ENCODE assay signal across 8 cellular contexts in the genomic region with DNA sequence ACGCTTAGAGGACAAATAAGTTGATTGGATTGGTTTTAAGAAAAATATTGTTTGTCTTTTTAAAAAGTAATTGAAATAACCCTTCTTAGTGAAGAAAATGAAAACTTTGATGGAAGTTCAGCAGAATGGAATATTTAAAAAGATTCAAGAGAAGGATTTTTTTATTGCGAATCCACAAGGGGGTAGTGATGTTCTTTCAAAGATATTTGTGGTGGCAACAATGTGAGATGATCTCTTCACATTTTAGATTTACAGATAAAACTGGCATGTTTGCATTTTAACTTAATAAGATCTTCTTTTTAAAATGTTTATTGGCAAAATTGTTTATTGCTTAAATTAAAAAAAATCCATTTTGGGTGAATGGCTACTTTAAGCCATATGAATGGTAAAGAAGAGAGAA. TPM values are rescaled to one million over a fixed set of nuclear protein-coding genes. Genes with fewer than 3 reads are reported as not detected.
DNase-seq lines count a peak whose midpoint lies in the region; ATAC-seq and TF ChIP-seq lines count a peak whose summit lies in the region.

No MANE protein-coding gene starts in this region.

- no peaks in the 10 kb centered on the region for H3K9me3 ChIP-seq in hepatocyte (ENCODE audit: low read depth)

- no peak overlapping the region for H3K27ac ChIP-seq in hepatocyte

- 95% methylated on average over 2 of the region's 2 CpGs for WGBS in hepatocyte (ENCODE audit: low lambda C conversion rate, missing lambda C conversion rate)

- H3K4me1 ChIP-seq in hepatocyte (ENCODE audit: insufficient read depth): peaks cover 5% of the 10 kb centered on the region

- H4K20me1 ChIP-seq in hepatocyte (ENCODE audit: insufficient read depth, poor library complexity, severe bottlenecking): peaks cover 28% of the 10 kb centered on the region

- no peak overlapping the region for H3K4me2 ChIP-seq in hepatocyte

- no peaks in the 10 kb centered on the region for H3K27me3 ChIP-seq in hepatocyte

- no peaks in the 10 kb centered on the region for H3K9me2 ChIP-seq in hepatocyte (replicated peaks; ENCODE audit: insufficient read depth)

- DNase-seq in Ammon's horn (ENCODE audit: low spot score) (peak; percentile 57), SW480 (ENCODE audit: low spot score) (peak; percentile 34), hepatocyte (ENCODE audit: low spot score) (peak; percentile 47), NCI-H1694 treated with DMSO at 0.1 percent for 48 hours (lab: John Stamatoyannopoulos, UW) (no peak), 8988T (no peak)

- peak; percentile 30 for TF ChIP-seq RAD21 in Ishikawa (IDR thresholded peaks at IDR 0.05; ENCODE audit: low read depth)

- TF ChIP-seq EP300 in Ishikawa (IDR thresholded peaks at IDR 0.05; ENCODE audit: borderline replicate concordance): no peak

- no peak overlapping the region for H2AFZ ChIP-seq in hepatocyte

- H3K36me3 ChIP-seq in hepatocyte (replicated peaks; ENCODE audit: insufficient read depth, low read depth): no peaks in the 10 kb centered on the region

- no peak overlapping the region for H3K4me3 ChIP-seq in hepatocyte

- TF ChIP-seq CTCF in hepatocyte (IDR thresholded peaks at IDR 0.05; ENCODE audit: poor library complexity): peak; percentile 55

- peaks cover 86% of the 10 kb centered on the region for H3K79me2 ChIP-seq in hepatocyte

- ATAC-seq in activated CD4-positive, CD25-positive, alpha-beta regulatory T cell treated with anti-CD3 and anti-CD28 coated beads, Interleukin-2, amount 50 U/mL, for 24 hours: no peak
- no peak for ATAC-seq in HG03520 (IDR thresholded peaks at IDR 0.05; ENCODE audit: unreplicated experiment)

TF ChIP-seq in Ishikawa, 13 proteins besides CTCF, POLR2A, EP300 and RAD21:
- no peak for TF ChIP-seq TCF12 (IDR thresholded peaks at IDR 0.05; ENCODE audit: low read depth)
- no peak for TF ChIP-seq ZBTB7A (IDR thresholded peaks at IDR 0.05; ENCODE audit: low read depth)
- no peak for TF ChIP-seq EGR1 (IDR thresholded peaks at IDR 0.05)
- TF ChIP-seq CREB1 (IDR thresholded peaks at IDR 0.05; ENCODE audit: low read depth): no peak
- no peak for TF ChIP-seq USF1 (IDR thresholded peaks at IDR 0.05)
- TF ChIP-seq NFIC (IDR thresholded peaks at IDR 0.05): no peak
- TF ChIP-seq YY1 (IDR thresholded peaks at IDR 0.05; ENCODE audit: low read depth): no peak
- TF ChIP-seq, protein P1, sequence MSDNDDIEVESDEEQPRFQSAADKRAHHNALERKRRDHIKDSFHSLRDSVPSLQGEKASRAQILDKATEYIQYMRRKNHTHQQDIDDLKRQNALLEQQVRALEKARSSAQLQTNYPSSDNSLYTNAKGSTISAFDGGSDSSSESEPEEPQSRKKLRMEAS (IDR thresholded peaks at IDR 0.05): no peak

RNA-seq across cellular contexts. Expression of gene CAMTA1, which starts 8.9 kb away (rescaled TPM):
- 89.0 and 111 TPM in 2 replicates for total RNA-seq in hepatocyte
- 145 and 151 TPM in 2 replicates for polyA plus RNA-seq in hepatocyte

Comparison
In these comparisons a context has a peak if more than half of its experiments do, and no peak if none do; other contexts are left out.
1. DNase-seq: peak in Ammon's horn (single experiment), SW480 (single experiment) and hepatocyte (single experiment); none in NCI-H1694 treated with DMSO at 0.1 percent for 48 hours (single experiment) and 8988T (single experiment).